Comparison of ENCODE assay signal across 9 cellular contexts in genomic region chr5:38466444-38467189, GRCh38.
DNase-seq lines count a peak whose midpoint lies in the region; FAIRE-seq and TF ChIP-seq lines count a peak whose summit lies in the region.
"Had no signal": no experiment of that assay in that cellular context is flagged by ENCODE, and none has a peak within 500 bp of the region (broad histone marks: within the 10 kb centered on the region; RNA-seq: fewer than 3 reads in every experiment).

No MANE protein-coding gene starts in this region.

- H3K4me1 ChIP-seq in GM23248 (ENCODE audit: insufficient read depth) (peaks cover 55% of the 10 kb centered on the region), kidney (ENCODE audit: control insufficient read depth in 1 of 2, insufficient read depth in 1 of 2, low read depth in 1 of 2, low read length in 2 of 2) (peaks cover 51 to 53% of the 10 kb centered on the region in 2 donors), sigmoid colon (peaks cover 0 to 70% (median 66%) of the 10 kb centered on the region in 4 donors)

- DNase-seq in GM23248 (peak; percentile 39), caudate nucleus (lab: John Stamatoyannopoulos, UW) (peak in 51 of 61 donors; percentile 18 to 92 (median 62)), kidney (peak; percentile 96), sigmoid colon (peak; percentile 88), NCI-H2029 (lab: John Stamatoyannopoulos, UW) (no peak), NCI-H1105 treated with DMSO at 0.1 percent for 48 hours (lab: John Stamatoyannopoulos, UW) (no peak), SW 1271 (lab: John Stamatoyannopoulos, UW) (no peak)
- DNase-seq in activated CD8-positive, alpha-beta memory T cell treated with anti-CD3 and anti-CD28 coated beads, Interleukin-2, amount 50 U/mL, for 4 hours: no peak
- DNase-seq: effector memory CD8-positive, alpha-beta T cell had no signal

- TF ChIP-seq POLR2A in sigmoid colon (IDR thresholded peaks at IDR 0.05): no peak

- in situ Hi-C loops in GM23248 (cut with MboI): no loop called here

- peaks cover 35% of the 10 kb centered on the region for H3F3A ChIP-seq in GM23248 (ENCODE audit: insufficient read depth)

- peak in 2 of 4 donors; percentile 43 to 79 for TF ChIP-seq EP300 in sigmoid colon (IDR thresholded peaks at IDR 0.05)

- WGBS in GM23248 (ENCODE audit: low coverage in 1 of 2, low lambda C conversion rate in 2 of 2, missing lambda C conversion rate in 2 of 2), 2 experiments: 47 to 57% methylated on average over 21 to 23 of the region's 23 CpGs
- WGBS in sigmoid colon, 2 donors: 74% methylated on average over 23 of the region's 23 CpGs

- H3K27ac ChIP-seq in GM23248 (no peak overlapping the region), caudate nucleus (ENCODE audit: low read depth, low read length) (peak overlapping the region; percentile 48), kidney (ENCODE audit: low read depth in 2 of 2, low read length in 2 of 2) (peak overlapping the region; percentile 91 to 92), sigmoid colon (peak overlapping the region; percentile 71 to 81 (median 75))

- H3K79me2 ChIP-seq in GM23248 (ENCODE audit: insufficient read depth): no peaks in the 10 kb centered on the region

- peak overlapping the region; percentile 53 for H3K4me2 ChIP-seq in GM23248 (ENCODE audit: unreplicated experiment)

- H3K4me3 ChIP-seq in GM23248 (no peak overlapping the region), kidney (ENCODE audit: low read length in 2 of 2) (no peak overlapping the region), sigmoid colon (no peak overlapping the region)

- H3K36me3 ChIP-seq in GM23248 (ENCODE audit: low read depth) (no peaks in the 10 kb centered on the region), kidney (ENCODE audit: control insufficient read depth in 1 of 2, insufficient read depth in 2 of 2, low read length in 2 of 2) (no peaks in the 10 kb centered on the region), sigmoid colon (no peaks in the 10 kb centered on the region)

- H3K27me3 ChIP-seq in GM23248 (replicated peaks; ENCODE audit: insufficient read depth) (no peaks in the 10 kb centered on the region), sigmoid colon (no peaks in the 10 kb centered on the region)

- H3K9ac ChIP-seq in GM23248 (peak overlapping the region; percentile 37; the same call in 1 of the 2 replicates), kidney (ENCODE audit: low read length in 2 of 2) (peak overlapping the region in 1 of 2 donors; percentile 49)

- no peaks in the 10 kb centered on the region for H4K20me1 ChIP-seq in GM23248 (ENCODE audit: insufficient read depth)

- FAIRE-seq in kidney (lab: Jason Lieb, UNC): no peak

- H3K9me2 ChIP-seq in GM23248 (ENCODE audit: insufficient read depth): no peaks in the 10 kb centered on the region

- no peaks in the 10 kb centered on the region for H3K9me3 ChIP-seq in GM23248 (ENCODE audit: low read depth)
- no peaks in the 10 kb centered on the region for H3K9me3 ChIP-seq in kidney (ENCODE audit: control insufficient read depth in 1 of 2, low read length in 2 of 2)
- H3K9me3 ChIP-seq in sigmoid colon: no peaks in the 10 kb centered on the region

- peak overlapping the region; percentile 61 for H2AFZ ChIP-seq in GM23248

- TF ChIP-seq CTCF in kidney (IDR thresholded peaks at IDR 0.05; ENCODE audit: borderline replicate concordance, extremely low read depth, insufficient read depth): no peak
- TF ChIP-seq CTCF in sigmoid colon (IDR thresholded peaks at IDR 0.05): no peak

- intact Hi-C loops in kidney (cut with DNase I) (no loop called here), sigmoid colon (cut with DNase I) (loop anchor here (5.0 kb wide), 1 partner anchor 91 kb away; the partner anchor contains the start of gene LIFR)

Comparison
In these comparisons a context has a peak if more than half of its experiments do, and no peak if none do; other contexts are left out.
1. DNase-seq: peak in GM23248 (single experiment), caudate nucleus (51 of 61), kidney (single experiment) and sigmoid colon (single experiment); none in NCI-H2029 (single experiment), NCI-H1105 treated with DMSO at 0.1 percent for 48 hours (single experiment), SW 1271 (0 of 2) and activated CD8-positive, alpha-beta memory T cell treated with anti-CD3 and anti-CD28 coated beads, Interleukin-2, amount 50 U/mL, for 4 hours (single experiment).